17 cellular contexts compared by ENCODE assay signal in the genomic region with DNA sequence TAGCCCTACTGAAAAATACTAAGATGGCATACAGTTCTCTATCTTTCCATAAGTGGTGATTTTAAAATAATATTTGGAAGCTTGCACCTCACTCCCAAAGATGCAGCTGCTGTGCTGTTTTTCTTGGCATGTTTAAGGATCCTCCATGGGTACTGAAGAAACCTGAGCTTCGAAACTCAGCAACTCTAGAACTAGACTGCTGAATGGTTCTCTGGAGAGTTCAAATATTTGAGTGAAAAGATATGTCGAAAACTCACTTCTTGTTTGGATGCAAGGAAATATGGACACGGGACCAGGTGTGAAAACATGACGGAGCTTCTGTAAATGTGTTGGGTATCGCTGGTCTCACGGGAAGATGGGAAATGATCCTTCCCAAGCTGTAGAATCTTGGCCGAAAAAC.
DNase-seq lines count a peak whose midpoint lies in the region; FAIRE-seq and TF ChIP-seq lines count a peak whose summit lies in the region.
"Had no signal": no experiment of that assay in that cellular context is flagged by ENCODE, and none has a peak within 500 bp of the region (broad histone marks: within the 10 kb centered on the region; RNA-seq: fewer than 3 reads in every experiment).

No MANE protein-coding gene starts in this region.

- no peak overlapping the region for H3K56ac ChIP-seq in H1 (replicated peaks; ENCODE audit: insufficient read length, low read depth, low read length)

- H2BK15ac ChIP-seq in H1 (ENCODE audit: low read length): no peak overlapping the region

- H3F3A ChIP-seq in neural progenitor cell (ENCODE audit: low read depth) (peaks cover 19% of the 10 kb centered on the region), PC-9 (ENCODE audit: insufficient read depth, low read depth) (no peaks in the 10 kb centered on the region; the same call in 1 of the 2 replicates)

- no peak overlapping the region for H3K23ac ChIP-seq in H1 (ENCODE audit: insufficient read length)

- no peak overlapping the region for H3K27ac Mint-ChIP-seq in neural progenitor cell
- H3K27ac Mint-ChIP-seq: CD4-positive, alpha-beta memory T cell had no signal

- no peaks in the 10 kb centered on the region for H3K9me3 Mint-ChIP-seq in neural progenitor cell

- H3K79me2 ChIP-seq in H1 (ENCODE audit: control insufficient read depth in 1 of 2, insufficient read depth in 2 of 2, low read length in 2 of 2) (no peaks in the 10 kb centered on the region), neural progenitor cell (ENCODE audit: low read depth) (no peaks in the 10 kb centered on the region), PC-9 (ENCODE audit: low read depth) (no peaks in the 10 kb centered on the region)

- CTCF ChIA-PET in H1 (lab: Charles Lee; ENCODE audit: partially characterized antibody): no interaction called here
- CTCF ChIA-PET in PC-9 (lab: Charles Lee): no interaction called here

- no peaks in the 10 kb centered on the region for H3K79me1 ChIP-seq in H1 (ENCODE audit: low read depth, low read length)

- no peak overlapping the region for H3K4ac ChIP-seq in H1 (replicated peaks; ENCODE audit: insufficient read length, low read depth, low read length)

- H2BK5ac ChIP-seq in H1 (ENCODE audit: low read depth, low read length): no peak overlapping the region

- no TSS peak for BruUV-seq in PC-9 (replicated peaks; lab: Mats Ljungman, UMichigan)

- no peak overlapping the region for H4K91ac ChIP-seq in H1 (replicated peaks; ENCODE audit: insufficient read length, low read length)

- no peaks in the 10 kb centered on the region for H3K23me2 ChIP-seq in H1 (ENCODE audit: low read depth, low read length)

- 89% methylated on average over 7 of the region's 7 CpGs; no CpG with 5 or more reads in 1 of the 2 experiments for WGBS in H1 (ENCODE audit: extremely low coverage in 1 of 2, insufficient coverage in 1 of 2, insufficient read length in 1 of 2, insufficient replicate concordance in 2 of 2, low coverage in 1 of 2, low lambda C conversion rate in 2 of 2, missing lambda C conversion rate in 1 of 2), 2 experiments

- H3K27me3 ChIP-seq in H1 (replicated peaks in 1 of 4; ENCODE audit: control insufficient read depth in 3 of 4, extremely low read depth in 1 of 4, insufficient read depth in 3 of 4, low read length in 3 of 4) (no peaks in the 10 kb centered on the region), neural progenitor cell (no peaks in the 10 kb centered on the region), PC-9 (ENCODE audit: insufficient read depth, low read depth) (no peaks in the 10 kb centered on the region)
- H3K27me3 ChIP-seq: BE2C had no signal

- peaks cover 5% of the 10 kb centered on the region for H3K27me3 Mint-ChIP-seq in neural progenitor cell (ENCODE audit: insufficient read depth, low read depth)

- H3K36me3 ChIP-seq in H1 (ENCODE audit: control insufficient read depth in 2 of 4, insufficient read depth in 4 of 4, low read length in 3 of 4): no peaks in the 10 kb centered on the region
- no peaks in the 10 kb centered on the region for H3K36me3 ChIP-seq in neural progenitor cell
- no peaks in the 10 kb centered on the region for H3K36me3 ChIP-seq in PC-9 (ENCODE audit: low read depth)
- H3K36me3 ChIP-seq: BE2C had no signal

- no peak overlapping the region for H2BK12ac ChIP-seq in H1 (ENCODE audit: low read depth, low read length)

- H3K4me1 ChIP-seq in H1 (replicated peaks in 1 of 4; ENCODE audit: control insufficient read depth in 3 of 4, insufficient read depth in 4 of 4, low read length in 3 of 4): no peaks in the 10 kb centered on the region
- H3K4me1 ChIP-seq in neural progenitor cell: peaks cover 28% of the 10 kb centered on the region
- H3K4me1 ChIP-seq in PC-9 (replicated peaks; ENCODE audit: insufficient read depth): 0 out of 2 replicates have a peak, but pooled peaks cover 10% of the 10 kb centered on the region
- H3K4me1 ChIP-seq: BE2C had no signal

- POLR2A ChIA-PET in H1 (lab: Charles Lee; ENCODE audit: partially characterized antibody): no interaction called here
- POLR2A ChIA-PET in PC-9 (lab: Charles Lee; ENCODE audit: unreplicated experiment): interaction anchor here (0.5 kb wide), 1 partner anchor 39 kb away, joined by 6 read pairs; no protein-coding TSS in a partner anchor

- TF ChIP-seq RAD21 in H1 (IDR thresholded peaks at IDR 0.05 in 1 of 2, conservative IDR thresholded peaks at IDR 0.05 in 1 of 2; ENCODE audit: low read depth in 2 of 2, low read length in 2 of 2): no peak

- H2AFZ ChIP-seq in H1 (ENCODE audit: low read length): peak overlapping the region; percentile 6; the same call in 1 of the 2 replicates
- no peak overlapping the region for H2AFZ ChIP-seq in neural progenitor cell (replicated peaks)
- H2AFZ ChIP-seq in PC-9: no peak overlapping the region

- no peak for TF ChIP-seq CTCF in H1 (IDR thresholded peaks at IDR 0.05; ENCODE audit: control extremely low read depth in 1 of 3, insufficient read depth in 1 of 3, low read depth in 1 of 3, low read length in 3 of 3)
- TF ChIP-seq CTCF in neural progenitor cell (IDR thresholded peaks at IDR 0.05): no peak
- TF ChIP-seq CTCF in PC-9 (conservative IDR thresholded peaks at IDR 0.05): no peak

- peaks cover 31% of the 10 kb centered on the region for H3K4me1 Mint-ChIP-seq in neural progenitor cell
- H3K4me1 Mint-ChIP-seq: CD4-positive, alpha-beta memory T cell had no signal

- H3K36me3 Mint-ChIP-seq in neural progenitor cell: no peaks in the 10 kb centered on the region
- H3K36me3 Mint-ChIP-seq: CD4-positive, alpha-beta memory T cell had no signal

- H3K4me3 ChIP-seq in H1 (ENCODE audit: extremely low read depth in 1 of 4, insufficient read depth in 2 of 4, low read depth in 3 of 4, low read length in 4 of 4) (no peak overlapping the region), neural progenitor cell (no peak overlapping the region), PC-9 (no peak overlapping the region)

- H3K14ac ChIP-seq in H1 (ENCODE audit: insufficient read length): no peak overlapping the region

- no peak for TF ChIP-seq POLR2A in H1 (IDR thresholded peaks at IDR 0.05; ENCODE audit: control extremely low read depth in 1 of 2, low read depth in 2 of 2, low read length in 2 of 2)

- no peaks in the 10 kb centered on the region for H3K9me3 ChIP-seq in H1 (ENCODE audit: insufficient read depth in 2 of 2, low read depth in 1 of 2, low read length in 1 of 2)
- H3K9me3 ChIP-seq in neural progenitor cell (ENCODE audit: low read depth): no peaks in the 10 kb centered on the region
- H3K9me3 ChIP-seq in PC-9 (ENCODE audit: insufficient read depth, low read depth): no peaks in the 10 kb centered on the region
- H3K9me3 ChIP-seq: BE2C had no signal

- no peak overlapping the region for H3K18ac ChIP-seq in H1 (ENCODE audit: extremely low read depth, low read length)

- no peak overlapping the region for H4K5ac ChIP-seq in H1 (ENCODE audit: insufficient read length, low read depth, low read length)

- FAIRE-seq in H1 (lab: Jason Lieb, UNC): no peak
- FAIRE-seq: A204.1, G401.6, GM12891 had no signal

- H3K4me2 ChIP-seq in H1 (ENCODE audit: insufficient read depth in 1 of 2, low read depth in 2 of 2, low read length in 2 of 2) (no peak overlapping the region), neural progenitor cell (peak overlapping the region; percentile 18), PC-9 (no peak overlapping the region)

- DNase-seq in LHCN-M2 (ENCODE audit: low read depth) (peak; percentile 69), H1 (ENCODE audit: low read depth in 1 of 2, low spot score in 2 of 2) (no peak), neural progenitor cell (ENCODE audit: low spot score) (no peak), smooth muscle cell of the brain vasculature (ENCODE audit: low read depth, low spot score) (peak; percentile 59), KBM-7 (no peak), NCI-H2196 (lab: John Stamatoyannopoulos, UW; ENCODE audit: unreplicated experiment) (no peak), PC-9 (no peak)
- DNase-seq: BE2C; CD4-positive, alpha-beta memory T cell; COR-L47; DMS153; EL; GOT3 had no signal

- H2BK120ac ChIP-seq in H1 (replicated peaks; ENCODE audit: low read depth, low read length): no peak overlapping the region

- no peak overlapping the region for H4K8ac ChIP-seq in H1 (ENCODE audit: extremely low read depth, insufficient read depth, low read length)

- no peak overlapping the region for H2BK20ac ChIP-seq in H1 (ENCODE audit: low read length)

- no peak for TF ChIP-seq EP300 in H1 (IDR thresholded peaks at IDR 0.05; ENCODE audit: borderline replicate concordance in 1 of 2, low read depth in 2 of 2, low read length in 2 of 2)

- intact Hi-C loops in PC-9 (cut with micrococcal nuclease; ENCODE audit: unreplicated experiment): no loop called here

- H2AK5ac ChIP-seq in H1 (ENCODE audit: low read depth, low read length): no peak overlapping the region

- H4K20me1 ChIP-seq in H1 (replicated peaks in 1 of 2; ENCODE audit: control insufficient read depth in 1 of 2, insufficient read depth in 2 of 2, low read length in 2 of 2): no peaks in the 10 kb centered on the region
- no peaks in the 10 kb centered on the region for H4K20me1 ChIP-seq in neural progenitor cell (ENCODE audit: low read depth)
- H4K20me1 ChIP-seq in PC-9 (ENCODE audit: insufficient read depth): no peaks in the 10 kb centered on the region

- no peaks in the 10 kb centered on the region for H3K9me2 ChIP-seq in PC-9 (ENCODE audit: insufficient read depth)

- H3K27ac ChIP-seq in H1 (ENCODE audit: low read depth, low read length) (no peak overlapping the region), neural progenitor cell (no peak overlapping the region), PC-9 (no peak overlapping the region)
- H3K27ac ChIP-seq: C4-2B had no signal

- no peak overlapping the region for H3K4me3 Mint-ChIP-seq in neural progenitor cell
- H3K4me3 Mint-ChIP-seq: CD4-positive, alpha-beta memory T cell had no signal

- in situ Hi-C loops in KBM-7 (cut with MboI; ENCODE audit: low pct_unique_long_range_greater_than_20kb, low sequenced_read_pairs): no loop called here

- no peak overlapping the region for H3K9ac ChIP-seq in H1 (replicated peaks in 1 of 4; ENCODE audit: extremely low read depth in 1 of 4, low read depth in 3 of 4, low read length in 3 of 4)
- no peak overlapping the region for H3K9ac ChIP-seq in neural progenitor cell

TF ChIP-seq in H1, 55 proteins besides CTCF, POLR2A, EP300 and RAD21:
- TF ChIP-seq ZNF274 (IDR thresholded peaks at IDR 0.05; ENCODE audit: borderline replicate concordance, extremely low read depth, low read length) (no peak), TCF12 (IDR thresholded peaks at IDR 0.05; ENCODE audit: low read depth, low read length) (no peak), JUND (IDR thresholded peaks at IDR 0.05; ENCODE audit: low read length) (no peak), TBP (IDR thresholded peaks at IDR 0.05; ENCODE audit: low read depth, low read length) (no peak), NRF1 (IDR thresholded peaks at IDR 0.05; ENCODE audit: low read depth, low read length) (no peak), JUN (IDR thresholded peaks at IDR 0.05; ENCODE audit: low read depth, low read length) (no peak), SAP30 (IDR thresholded peaks at IDR 0.05; ENCODE audit: insufficient read depth, insufficient replicate concordance, low read length) (no peak)
TF ChIP-seq in H1: peak in this region for 0.

Comparison
In these comparisons a context has a peak if more than half of its experiments do, and no peak if none do; other contexts are left out.
1. DNase-seq: peak in LHCN-M2 (single experiment) and smooth muscle cell of the brain vasculature (single experiment); none in H1 (0 of 2), neural progenitor cell (single experiment), KBM-7 (single experiment), NCI-H2196 (single experiment) and PC-9 (0 of 2).